In the genomic region with DNA sequence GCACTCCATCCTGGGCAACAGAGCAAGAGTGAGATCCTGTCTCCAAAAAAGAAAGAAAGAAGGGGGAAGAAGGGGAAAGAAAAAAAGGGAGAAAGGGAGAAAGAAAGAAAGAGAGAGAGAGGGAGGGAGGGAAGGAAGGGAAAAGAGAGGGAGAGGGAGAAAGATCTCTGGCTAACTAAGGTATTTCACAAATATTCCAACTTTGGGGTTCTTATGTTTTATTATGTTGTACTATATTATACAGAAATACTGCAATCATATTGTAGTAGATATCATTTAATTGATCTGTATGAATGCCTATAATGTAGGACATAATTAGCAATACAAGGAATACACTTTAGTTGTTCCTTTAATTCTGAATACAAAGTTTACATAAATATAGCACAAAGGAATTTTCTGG, we compare ENCODE assay signal across 26 cellular contexts.
DNase-seq lines count a peak whose midpoint lies in the region; ATAC-seq, FAIRE-seq and TF ChIP-seq lines count a peak whose summit lies in the region.
"Had no signal": no experiment of that assay in that cellular context is flagged by ENCODE, and none has a peak within 500 bp of the region (broad histone marks: within the 10 kb centered on the region; RNA-seq: fewer than 3 reads in every experiment).

No MANE protein-coding gene starts in this region.

- H3K36me3 ChIP-seq in BLaER1 (no peaks in the 10 kb centered on the region; the same call in 1 of the 2 replicates), GM23338 (ENCODE audit: insufficient read depth) (no peaks in the 10 kb centered on the region), H1 (ENCODE audit: control insufficient read depth in 2 of 4, insufficient read depth in 4 of 4, low read length in 3 of 4) (no peaks in the 10 kb centered on the region), tibial artery (no peaks in the 10 kb centered on the region)
- H3K36me3 ChIP-seq: BE2C, HAP-1 had no signal

- H4K91ac ChIP-seq in H1 (replicated peaks; ENCODE audit: insufficient read length, low read length), result no peak overlapping the region

- H2BK120ac ChIP-seq in H1 (replicated peaks; ENCODE audit: low read depth, low read length), result no peak overlapping the region

- FAIRE-seq in H1 (lab: Jason Lieb, UNC) (no peak), HTR-8/SVneo (lab: Jason Lieb, UNC) (no peak)
- FAIRE-seq: A549, GM12891, GM18507, H54 had no signal

- H2AK5ac ChIP-seq in H1 (ENCODE audit: low read depth, low read length), result no peak overlapping the region

- no peak overlapping the region for H3K18ac ChIP-seq in H1 (ENCODE audit: extremely low read depth, low read length)

- no peak for TF ChIP-seq EP300 in H1 (IDR thresholded peaks at IDR 0.05; ENCODE audit: borderline replicate concordance in 1 of 2, low read depth in 2 of 2, low read length in 2 of 2)

- no peaks in the 10 kb centered on the region for H3F3A ChIP-seq in GM23338 (replicated peaks; ENCODE audit: low read depth)

- H3K27ac Mint-ChIP-seq in GM23338, result no peak overlapping the region
- H3K27ac Mint-ChIP-seq: CD4-positive, CD25-positive, alpha-beta regulatory T cell; CD8-positive, alpha-beta T cell; HFFc6 had no signal

- H3K4me2 ChIP-seq in BLaER1 (peak overlapping the region; percentile 84), GM23338 (no peak overlapping the region), H1 (ENCODE audit: insufficient read depth in 1 of 2, low read depth in 2 of 2, low read length in 2 of 2) (no peak overlapping the region)
- H3K4me2 ChIP-seq: A549 had no signal

- no peak overlapping the region for H4K5ac ChIP-seq in H1 (ENCODE audit: insufficient read length, low read depth, low read length)

- no peak overlapping the region for H2BK5ac ChIP-seq in H1 (ENCODE audit: low read depth, low read length)

- peak overlapping the region; percentile 88 for H3K27ac ChIP-seq in BLaER1
- H3K27ac ChIP-seq in GM23338 (ENCODE audit: low read depth), result no peak overlapping the region
- no peak overlapping the region for H3K27ac ChIP-seq in H1 (ENCODE audit: low read depth, low read length)
- H3K27ac ChIP-seq in tibial artery, result peak overlapping the region; percentile 39 to 64
- H3K27ac ChIP-seq: A549, C4-2B, GM23248 had no signal

- no peaks in the 10 kb centered on the region for H3K9me2 ChIP-seq in GM23338 (ENCODE audit: insufficient read depth)

- no peak overlapping the region for H2BK15ac ChIP-seq in H1 (ENCODE audit: low read length)

- H3K4me1 ChIP-seq in BLaER1 (peaks cover 99% of the 10 kb centered on the region), GM23338 (ENCODE audit: insufficient read depth) (no peaks in the 10 kb centered on the region), H1 (replicated peaks in 1 of 4; ENCODE audit: control insufficient read depth in 3 of 4, insufficient read depth in 4 of 4, low read length in 3 of 4) (no peaks in the 10 kb centered on the region), tibial artery (peaks cover 0 to 27% (median 15%) of the 10 kb centered on the region in 4 donors)
- H3K4me1 ChIP-seq: A549, BE2C, HAP-1 had no signal

- no peaks in the 10 kb centered on the region for H3K79me1 ChIP-seq in H1 (ENCODE audit: low read depth, low read length)

- H3K79me2 ChIP-seq in GM23338 (replicated peaks; ENCODE audit: insufficient read depth) (no peaks in the 10 kb centered on the region), H1 (ENCODE audit: control insufficient read depth in 1 of 2, insufficient read depth in 2 of 2, low read length in 2 of 2) (no peaks in the 10 kb centered on the region)

- no peak overlapping the region for H3K56ac ChIP-seq in H1 (replicated peaks; ENCODE audit: insufficient read length, low read depth, low read length)

- H3K9me3 ChIP-seq in BLaER1 (peaks cover 9% of the 10 kb centered on the region), H1 (ENCODE audit: insufficient read depth in 2 of 2, low read depth in 1 of 2, low read length in 1 of 2) (0 out of 4 replicates have a peak, but pooled peaks cover 0 to 3% of the 10 kb centered on the region in 2 experiments), tibial artery (peaks cover 0 to 1% (median 0%) of the 10 kb centered on the region in 3 donors)
- H3K9me3 ChIP-seq: BE2C, HAP-1 had no signal

- peak overlapping the region; percentile 49 for H3K9ac ChIP-seq in BLaER1
- H3K9ac ChIP-seq in H1 (replicated peaks in 1 of 4; ENCODE audit: extremely low read depth in 1 of 4, low read depth in 3 of 4, low read length in 3 of 4), result no peak overlapping the region
- H3K9ac ChIP-seq: GM23248 had no signal

- TF ChIP-seq CTCF in GM23338 (conservative IDR thresholded peaks at IDR 0.05; ENCODE audit: low read depth in 2 of 2), result no peak
- TF ChIP-seq CTCF in H1 (IDR thresholded peaks at IDR 0.05; ENCODE audit: control extremely low read depth in 1 of 3, insufficient read depth in 1 of 3, low read depth in 1 of 3, low read length in 3 of 3), result no peak
- no peak for TF ChIP-seq CTCF in tibial artery (IDR thresholded peaks at IDR 0.05)

- no peaks in the 10 kb centered on the region for H3K4me1 Mint-ChIP-seq in GM23338
- H3K4me1 Mint-ChIP-seq: CD4-positive, CD25-positive, alpha-beta regulatory T cell had no signal

- POLR2A ChIA-PET in H1 (lab: Charles Lee; ENCODE audit: partially characterized antibody), result no interaction called here

- H4K20me1 ChIP-seq in BLaER1 (no peaks in the 10 kb centered on the region), GM23338 (replicated peaks; ENCODE audit: insufficient read depth) (no peaks in the 10 kb centered on the region), H1 (replicated peaks in 1 of 2; ENCODE audit: control insufficient read depth in 1 of 2, insufficient read depth in 2 of 2, low read length in 2 of 2) (no peaks in the 10 kb centered on the region)

- H3K23ac ChIP-seq in H1 (ENCODE audit: insufficient read length), result no peak overlapping the region

- no peak for TF ChIP-seq POLR2A in H1 (IDR thresholded peaks at IDR 0.05; ENCODE audit: control extremely low read depth in 1 of 2, low read depth in 2 of 2, low read length in 2 of 2)

- 0 out of 2 replicates have a peak overlapping the region, but pooled peaks have one; percentile 23 for H2AFZ ChIP-seq in GM23338
- H2AFZ ChIP-seq in H1 (ENCODE audit: low read length), result peak overlapping the region; percentile 68; the same call in 1 of the 2 replicates
- H2AFZ ChIP-seq: GM23248 had no signal

- H3K36me3 Mint-ChIP-seq in GM23338 (ENCODE audit: low read depth), result no peaks in the 10 kb centered on the region
- H3K36me3 Mint-ChIP-seq: CD4-positive, CD25-positive, alpha-beta regulatory T cell; CD8-positive, alpha-beta T cell had no signal

- H3K4ac ChIP-seq in H1 (replicated peaks; ENCODE audit: insufficient read length, low read depth, low read length), result no peak overlapping the region

- CTCF ChIA-PET in H1 (lab: Charles Lee; ENCODE audit: partially characterized antibody), result interaction anchor here (1.8 kb wide), 1 partner anchor 16 kb away, joined by 6 read pairs; no protein-coding TSS in a partner anchor

- TF ChIP-seq RAD21 in H1 (IDR thresholded peaks at IDR 0.05 in 1 of 2, conservative IDR thresholded peaks at IDR 0.05 in 1 of 2; ENCODE audit: low read depth in 2 of 2, low read length in 2 of 2), result no peak

- peaks cover 4% of the 10 kb centered on the region; the same call in 2 of the 3 replicates for H3K9me3 Mint-ChIP-seq in GM23338

- intact Hi-C loops in tibial artery (cut with DNase I; ENCODE audit: low total_unique reads), result no loop called here

- no peaks in the 10 kb centered on the region for H3K27me3 Mint-ChIP-seq in GM23338 (ENCODE audit: insufficient read depth, low read depth, poor library complexity)

- H4K8ac ChIP-seq in H1 (ENCODE audit: extremely low read depth, insufficient read depth, low read length), result no peak overlapping the region

- H3K14ac ChIP-seq in H1 (ENCODE audit: insufficient read length), result no peak overlapping the region

- H2BK12ac ChIP-seq in H1 (ENCODE audit: low read depth, low read length), result no peak overlapping the region

- no peaks in the 10 kb centered on the region for H3K23me2 ChIP-seq in H1 (ENCODE audit: low read depth, low read length)

- no peak for DNase-seq in GM23338 (ENCODE audit: low spot score)
- no peak for DNase-seq in H1 (ENCODE audit: low read depth in 1 of 2, low spot score in 2 of 2)
- no peak for DNase-seq in tibial artery
- DNase-seq in HTR-8/SVneo (ENCODE audit: insufficient read length, low spot score), result no peak
- DNase-seq: 8988T; ACHN; AML-193; BE2C; Caco-2; CD4-positive, CD25-positive, alpha-beta regulatory T cell; CD8-positive, alpha-beta T cell; DMS 273 treated with DMSO at 0.1 percent for 48 hours; DMS79; EL; GDM1; GM23248; HFFc6 had no signal

- H2BK20ac ChIP-seq in H1 (ENCODE audit: low read length), result no peak overlapping the region

- H3K27me3 ChIP-seq in BLaER1, result no peaks in the 10 kb centered on the region
- H3K27me3 ChIP-seq in GM23338 (ENCODE audit: insufficient read depth), result no peaks in the 10 kb centered on the region
- no peaks in the 10 kb centered on the region for H3K27me3 ChIP-seq in H1 (replicated peaks in 1 of 4; ENCODE audit: control insufficient read depth in 3 of 4, extremely low read depth in 1 of 4, insufficient read depth in 3 of 4, low read length in 3 of 4)
- no peaks in the 10 kb centered on the region for H3K27me3 ChIP-seq in tibial artery
- H3K27me3 ChIP-seq: BE2C had no signal

- ATAC-seq in GM23338 (no peak), GM21360 (IDR thresholded peaks at IDR 0.05; ENCODE audit: unreplicated experiment) (no peak), GM18907 (IDR thresholded peaks at IDR 0.05; ENCODE audit: unreplicated experiment) (no peak)
- ATAC-seq: A549; CD8-positive, alpha-beta T cell had no signal

- H3K4me3 ChIP-seq in BLaER1 (no peak overlapping the region), GM23338 (no peak overlapping the region), H1 (ENCODE audit: extremely low read depth in 1 of 4, insufficient read depth in 2 of 4, low read depth in 3 of 4, low read length in 4 of 4) (no peak overlapping the region), tibial artery (no peak overlapping the region)
- H3K4me3 ChIP-seq: A549, GM23248, HAP-1 had no signal

- no peak overlapping the region for H3K4me3 Mint-ChIP-seq in GM23338
- H3K4me3 Mint-ChIP-seq: CD4-positive, CD25-positive, alpha-beta regulatory T cell; CD8-positive, alpha-beta T cell; HFFc6 had no signal

TF ChIP-seq in GM23338, 12 proteins besides CTCF, POLR2A, EP300 and RAD21 (continues in another document):
- TF ChIP-seq EZH2phosphoT487 (IDR thresholded peaks at IDR 0.05; ENCODE audit: unreplicated experiment) (no peak), ZNF114 (CRISPR knock-in tag; IDR thresholded peaks at IDR 0.05) (no peak), STAT1 (IDR thresholded peaks at IDR 0.05; ENCODE audit: unreplicated experiment) (no peak)

TF ChIP-seq in H1, 55 proteins besides CTCF, POLR2A, EP300 and RAD21 (continues in another document):
- TF ChIP-seq CHD2 (IDR thresholded peaks at IDR 0.05; ENCODE audit: low read length) (no peak), BCL11A (IDR thresholded peaks at IDR 0.05; ENCODE audit: low read depth in 2 of 2, low read length in 2 of 2) (no peak), KDM4A (IDR thresholded peaks at IDR 0.05; ENCODE audit: low read depth, low read length, severe bottlenecking) (no peak), EGR1 (IDR thresholded peaks at IDR 0.05; ENCODE audit: borderline replicate concordance, low read depth, low read length) (no peak), CBX5 (IDR thresholded peaks at IDR 0.05; ENCODE audit: low read depth, low read length) (no peak), FOSL1 (IDR thresholded peaks at IDR 0.05; ENCODE audit: insufficient read depth, low read depth, low read length) (no peak), SIRT6 (IDR thresholded peaks at IDR 0.05; ENCODE audit: low read length) (no peak)

Comparison
In these comparisons a context has a peak if more than half of its experiments do, and no peak if none do; other contexts are left out.
1. H3K27ac ChIP-seq: peak in BLaER1 (single experiment) and tibial artery (2 of 2); none in GM23338 (single experiment) and H1 (single experiment).